ENCODE assay signal across 18 cellular contexts in genomic region chr12:49550853-49551252, GRCh38. TPM values are rescaled to one million over a fixed set of nuclear protein-coding genes. Genes with fewer than 3 reads are reported as not detected.
DNase-seq lines count a peak whose midpoint lies in the region; ATAC-seq, FAIRE-seq and TF ChIP-seq lines count a peak whose summit lies in the region.
"Had no signal": no experiment of that assay in that cellular context is flagged by ENCODE, and none has a peak within 500 bp of the region (broad histone marks: within the 10 kb centered on the region; RNA-seq: fewer than 3 reads in every experiment).

No MANE protein-coding gene starts in this region.

- H3K9ac ChIP-seq in HepG2 (ENCODE audit: insufficient read depth, low read depth, low read length): no peak overlapping the region
- H3K9ac ChIP-seq: KMS-11 had no signal

- 0% methylated on average over 4 of the region's 6 CpGs for WGBS in HepG2 (ENCODE audit: low lambda C conversion rate)

- in situ Hi-C loops in HepG2 (cut with HindIII; ENCODE audit: extremely low pct_ligation_motif_present, low pct_unique_long_range_greater_than_20kb): no loop called here

- H3K36me3 ChIP-seq in HepG2 (replicated peaks in 1 of 2; ENCODE audit: control insufficient read depth in 1 of 2, insufficient read depth in 2 of 2, low read length in 2 of 2): no peaks in the 10 kb centered on the region
- H3K36me3 ChIP-seq: Peyer's patch had no signal

- no peaks in the 10 kb centered on the region for H4K20me1 ChIP-seq in HepG2 (ENCODE audit: insufficient read depth, low read length)

- TF ChIP-seq RAD21 in HepG2 (CRISPR knock-in tag; IDR thresholded peaks at IDR 0.05): no peak

- peak in 1 of 2 experiments; percentile 21; a peak in 1 of 4 replicates for TF ChIP-seq EP300 in HepG2 (IDR thresholded peaks at IDR 0.05; ENCODE audit: low read depth in 2 of 2, low read length in 2 of 2)
- no peak for TF ChIP-seq EP300 in HepG2 (CRISPR knock-in tag; IDR thresholded peaks at IDR 0.05; ENCODE audit: borderline replicate concordance)

- H3K36me3 Mint-ChIP-seq in activated naive CD8-positive, alpha-beta T cell: no peaks in the 10 kb centered on the region
- H3K36me3 Mint-ChIP-seq in activated naive CD8-positive, alpha-beta T cell treated with anti-CD3 and anti-CD28 coated beads, Interleukin-2, amount 50 U/mL, for 24 hours (ENCODE audit: low read depth): no peaks in the 10 kb centered on the region
- no peaks in the 10 kb centered on the region for H3K36me3 Mint-ChIP-seq in T-helper 17 cell (ENCODE audit: low read depth)

- intact Hi-C loops in HepG2 (cut with micrococcal nuclease; ENCODE audit: unreplicated experiment): no loop called here

- H3K79me2 ChIP-seq in HepG2 (ENCODE audit: insufficient read depth, low read length): no peaks in the 10 kb centered on the region

- POLR2A ChIA-PET in HepG2 (lab: Yijun Ruan, JAX): interaction anchor here (0.9 to 2.0 kb wide), 7 partner anchors 10 to 184 kb away, joined by 3 to 11 read pairs (median 4); partner anchors contain the start of genes MCRS1 and SPATS2

- peak; percentile 29 to 33; a peak in 1 of 4 replicates for TF ChIP-seq POLR2A in HepG2 (IDR thresholded peaks at IDR 0.05; ENCODE audit: insufficient read depth in 1 of 2, low read depth in 2 of 2, low read length in 2 of 2)

- ATAC-seq in activated naive CD8-positive, alpha-beta T cell treated with anti-CD3 and anti-CD28 coated beads, Interleukin-2, amount 50 U/mL, for 24 hours: no peak
- ATAC-seq in HepG2 (peak; percentile 68), GM19351 (IDR thresholded peaks at IDR 0.05; ENCODE audit: unreplicated experiment) (no peak), T-helper 17 cell (no peak)
- ATAC-seq: GM12878 had no signal

- no peaks in the 10 kb centered on the region for H3K9me3 Mint-ChIP-seq in activated naive CD8-positive, alpha-beta T cell (ENCODE audit: low read depth)
- no peaks in the 10 kb centered on the region for H3K9me3 Mint-ChIP-seq in activated naive CD8-positive, alpha-beta T cell treated with anti-CD3 and anti-CD28 coated beads, Interleukin-2, amount 50 U/mL, for 24 hours

- peak; percentile 90 for FAIRE-seq in HepG2 (lab: Jason Lieb, UNC)
- FAIRE-seq: GM12878, GM18507 had no signal

- BruUV-seq in HepG2 (replicated peaks; lab: Mats Ljungman, UMichigan): no TSS peak

- H3K27ac ChIP-seq in HepG2 (ENCODE audit: extremely low read length, insufficient read depth, low read length) (peak overlapping the region; percentile 57), substantia nigra (ENCODE audit: low read depth, low read length, poor library complexity, severe bottlenecking) (peak overlapping the region; percentile 38)
- H3K27ac ChIP-seq: HL-60, KMS-11, Peyer's patch had no signal

- no peaks in the 10 kb centered on the region for H3K27me3 Mint-ChIP-seq in activated naive CD8-positive, alpha-beta T cell
- H3K27me3 Mint-ChIP-seq in activated naive CD8-positive, alpha-beta T cell treated with anti-CD3 and anti-CD28 coated beads, Interleukin-2, amount 50 U/mL, for 24 hours: peaks cover 19% of the 10 kb centered on the region
- peaks cover 13% of the 10 kb centered on the region for H3K27me3 Mint-ChIP-seq in T-helper 17 cell

- H3K27me3 ChIP-seq in HepG2 (ENCODE audit: control insufficient read depth in 1 of 2, insufficient read depth in 2 of 2, low read length in 2 of 2): 0 out of 5 replicates have a peak, but pooled peaks cover 0 to 1% of the 10 kb centered on the region in 2 experiments
- H3K27me3 ChIP-seq: Peyer's patch had no signal

- no peak for DNase-seq in activated naive CD8-positive, alpha-beta T cell treated with anti-CD3 and anti-CD28 coated beads, Interleukin-2, amount 50 U/mL, for 24 hours
- DNase-seq in NCI-H146 treated with DMSO at 0.1 percent for 48 hours (lab: John Stamatoyannopoulos, UW; ENCODE audit: unreplicated experiment) (peak; percentile 56), HepG2 (ENCODE audit: low spot score) (peak; percentile 67), substantia nigra (lab: John Stamatoyannopoulos, UW) (no peak), T-helper 17 cell (no peak)
- DNase-seq: Calu3, NCI-H1092, NCI-H187 treated with DMSO at 0.1 percent for 48 hours, NCI-H446 treated with DMSO at 0.1 percent for 48 hours, Peyer's patch, Right ventricle myocardium superior had no signal

- no peak overlapping the region for H2AFZ ChIP-seq in HepG2 (ENCODE audit: low read length)

- H3K4me1 Mint-ChIP-seq in activated naive CD8-positive, alpha-beta T cell (ENCODE audit: low read depth): peaks cover 16% of the 10 kb centered on the region
- peaks cover 22% of the 10 kb centered on the region for H3K4me1 Mint-ChIP-seq in activated naive CD8-positive, alpha-beta T cell treated with anti-CD3 and anti-CD28 coated beads, Interleukin-2, amount 50 U/mL, for 24 hours
- H3K4me1 Mint-ChIP-seq in T-helper 17 cell: peaks cover 19% of the 10 kb centered on the region

- H3K9me3 ChIP-seq in HepG2 (ENCODE audit: low read length) (no peaks in the 10 kb centered on the region), T-helper 17 cell (ENCODE audit: control insufficient read depth, low read length, poor library complexity, severe bottlenecking) (no peaks in the 10 kb centered on the region)
- H3K9me3 ChIP-seq: Peyer's patch had no signal

- CTCF ChIA-PET in HepG2 (lab: Yijun Ruan, JAX; ENCODE audit: low intra/inter-chr PET ratio, low total read pairs): no interaction called here

- H3K4me2 ChIP-seq in HepG2 (ENCODE audit: low read depth, low read length): peak overlapping the region; percentile 55
- H3K4me2 ChIP-seq: KMS-11 had no signal

- peak overlapping the region; percentile 14 for H3K4me3 Mint-ChIP-seq in activated naive CD8-positive, alpha-beta T cell
- no peak overlapping the region for H3K4me3 Mint-ChIP-seq in activated naive CD8-positive, alpha-beta T cell treated with anti-CD3 and anti-CD28 coated beads, Interleukin-2, amount 50 U/mL, for 24 hours
- H3K4me3 Mint-ChIP-seq in T-helper 17 cell: no peak overlapping the region

- TF ChIP-seq CTCF in HepG2 (CRISPR knock-in tag; IDR thresholded peaks at IDR 0.05): no peak

- H3K27ac Mint-ChIP-seq in activated naive CD8-positive, alpha-beta T cell: no peak overlapping the region
- no peak overlapping the region for H3K27ac Mint-ChIP-seq in activated naive CD8-positive, alpha-beta T cell treated with anti-CD3 and anti-CD28 coated beads, Interleukin-2, amount 50 U/mL, for 24 hours
- no peak overlapping the region for H3K27ac Mint-ChIP-seq in T-helper 17 cell

- H3K4me3 ChIP-seq in HepG2 (replicated peaks in 1 of 3; ENCODE audit: insufficient read depth in 1 of 3, low read depth in 2 of 3, low read length in 3 of 3): peak overlapping the region in 1 of 3 experiments; percentile 34; a peak in 2 of 6 replicates
- H3K4me3 ChIP-seq: GM12878, Peyer's patch had no signal

- H3K4me1 ChIP-seq in HepG2 (ENCODE audit: insufficient read depth, low read length): peaks cover 56% of the 10 kb centered on the region

RNA-seq across cellular contexts. Expression of gene KCNH3, which starts 12.0 kb away (rescaled TPM):
- 0.07 and 0.13 TPM in 2 replicates for total RNA-seq in HepG2 (2016; rRNA removed; fragmentation: Illumina TruSeq; extraction: Trizol)
- not detected in 2 replicates for total RNA-seq in HepG2 (2016; cell fraction: cytosol; rRNA removed; fragmentation: Illumina TruSeq; extraction: Trizol; ENCODE audit: low read depth)
- total RNA-seq in HepG2 (2016; cell fraction: insoluble cytoplasmic fraction; rRNA removed; fragmentation: Illumina TruSeq; extraction: Trizol): 0.06 and 0.09 TPM in 2 replicates
- total RNA-seq in HepG2 (2016; cell fraction: membrane; rRNA removed; fragmentation: Illumina TruSeq; extraction: Trizol): not detected in 2 replicates
- total RNA-seq in HepG2 (2016; cell fraction: nucleus; rRNA removed; fragmentation: Illumina TruSeq; extraction: Trizol): not detected in 2 replicates
- polyA plus RNA-seq in HepG2 (2011; rRNA removed): 0.01 and 0.03 TPM in 2 replicates
- 0.04 TPM in 1 of 2 replicates, not detected in the other for polyA plus RNA-seq in HepG2 (2011; cell fraction: cytosol; rRNA removed)
- 0.05 and 0.23 TPM in 2 replicates for polyA plus RNA-seq in HepG2 (2011; cell fraction: nucleus; rRNA removed)
- polyA plus RNA-seq in HepG2 (2012): 0.08 TPM in 1 of 2 replicates, not detected in the other
- polyA plus RNA-seq in HepG2 (2016; cell fraction: cytosol; fragmentation: Illumina TruSeq; extraction: Trizol; ENCODE audit: low read depth): not detected in 2 replicates
- not detected in 2 replicates for polyA plus RNA-seq in HepG2 (2016; cell fraction: insoluble cytoplasmic fraction; fragmentation: Illumina TruSeq; extraction: Trizol; ENCODE audit: low read depth)
- polyA plus RNA-seq in HepG2 (2016; cell fraction: membrane; fragmentation: Illumina TruSeq; extraction: Trizol; ENCODE audit: low read depth): 0.32 TPM in 1 of 2 replicates, not detected in the other
- polyA plus RNA-seq in HepG2 (2016; cell fraction: nucleus; fragmentation: Illumina TruSeq; extraction: Trizol; ENCODE audit: insufficient read depth, low read depth): 0.48 TPM in 1 of 2 replicates, not detected in the other
- polyA minus RNA-seq in HepG2 (2011; rRNA and poly(A)+ RNA removed; ENCODE audit: low replicate concordance): not detected in 2 replicates
- polyA minus RNA-seq in HepG2 (2011; cell fraction: cytosol; rRNA and poly(A)+ RNA removed): not detected in 2 replicates
- polyA minus RNA-seq in HepG2 (2011; cell fraction: nucleus; rRNA and poly(A)+ RNA removed): not detected in 2 replicates
- total RNA-seq in T-helper 17 cell: 1 to 10 TPM; 2.7 to 3.1 TPM
- total RNA-seq: MCF 10A had no signal

RNA-seq across cellular contexts. Expression of gene MCRS1, which starts 17.1 kb away (rescaled TPM):
- total RNA-seq in HepG2 (2016; rRNA removed; fragmentation: Illumina TruSeq; extraction: Trizol) (66.3 and 76.8 TPM in 2 replicates), T-helper 17 cell (10 to 100 TPM; 78.0 to 92.2 TPM)
- 32.9 and 37.0 TPM in 2 replicates for total RNA-seq in HepG2 (2016; cell fraction: cytosol; rRNA removed; fragmentation: Illumina TruSeq; extraction: Trizol; ENCODE audit: low read depth)
- total RNA-seq in HepG2 (2016; cell fraction: insoluble cytoplasmic fraction; rRNA removed; fragmentation: Illumina TruSeq; extraction: Trizol): 64.5 and 67.8 TPM in 2 replicates
- total RNA-seq in HepG2 (2016; cell fraction: membrane; rRNA removed; fragmentation: Illumina TruSeq; extraction: Trizol): 57.5 and 79.5 TPM in 2 replicates
- 53.8 and 61.6 TPM in 2 replicates for total RNA-seq in HepG2 (2016; cell fraction: nucleus; rRNA removed; fragmentation: Illumina TruSeq; extraction: Trizol)
- 51.0 and 51.1 TPM in 2 replicates for polyA plus RNA-seq in HepG2 (2011; rRNA removed)
- polyA plus RNA-seq in HepG2 (2011; cell fraction: cytosol; rRNA removed): 42.1 and 59.2 TPM in 2 replicates
- 183 and 211 TPM in 2 replicates for polyA plus RNA-seq in HepG2 (2011; cell fraction: nucleus; rRNA removed)
- polyA plus RNA-seq in HepG2 (2012): 23.8 and 25.1 TPM in 2 replicates
- polyA plus RNA-seq in HepG2 (2016; cell fraction: cytosol; fragmentation: Illumina TruSeq; extraction: Trizol; ENCODE audit: low read depth): 23.7 and 32.2 TPM in 2 replicates
- polyA plus RNA-seq in HepG2 (2016; cell fraction: insoluble cytoplasmic fraction; fragmentation: Illumina TruSeq; extraction: Trizol; ENCODE audit: low read depth): 64.6 and 74.5 TPM in 2 replicates
- polyA plus RNA-seq in HepG2 (2016; cell fraction: membrane; fragmentation: Illumina TruSeq; extraction: Trizol; ENCODE audit: low read depth): 48.0 and 61.2 TPM in 2 replicates
- 102 and 107 TPM in 2 replicates for polyA plus RNA-seq in HepG2 (2016; cell fraction: nucleus; fragmentation: Illumina TruSeq; extraction: Trizol; ENCODE audit: insufficient read depth, low read depth)
- polyA minus RNA-seq in HepG2 (2011; rRNA and poly(A)+ RNA removed; ENCODE audit: low replicate concordance): 111 and 194 TPM in 2 replicates
- 18.1 and 20.3 TPM in 2 replicates for polyA minus RNA-seq in HepG2 (2011; cell fraction: cytosol; rRNA and poly(A)+ RNA removed)
- 29.8 and 41.8 TPM in 2 replicates for polyA minus RNA-seq in HepG2 (2011; cell fraction: nucleus; rRNA and poly(A)+ RNA removed)

RNA-seq across cellular contexts. Expression of gene FAM186B, which starts 54.6 kb away (rescaled TPM):
- total RNA-seq in HepG2 (2016; rRNA removed; fragmentation: Illumina TruSeq; extraction: Trizol): 0.17 and 0.20 TPM in 2 replicates
- total RNA-seq in HepG2 (2016; cell fraction: cytosol; rRNA removed; fragmentation: Illumina TruSeq; extraction: Trizol; ENCODE audit: low read depth): not detected in 2 replicates
- total RNA-seq in HepG2 (2016; cell fraction: insoluble cytoplasmic fraction; rRNA removed; fragmentation: Illumina TruSeq; extraction: Trizol): 0.21 and 0.30 TPM in 2 replicates
- 0.14 and 0.15 TPM in 2 replicates for total RNA-seq in HepG2 (2016; cell fraction: membrane; rRNA removed; fragmentation: Illumina TruSeq; extraction: Trizol)
- total RNA-seq in HepG2 (2016; cell fraction: nucleus; rRNA removed; fragmentation: Illumina TruSeq; extraction: Trizol): 0.16 TPM in 1 of 2 replicates, not detected in the other
- polyA plus RNA-seq in HepG2 (2011; rRNA removed): 0.05 and 0.07 TPM in 2 replicates
- polyA plus RNA-seq in HepG2 (2011; cell fraction: cytosol; rRNA removed): 0.03 and 0.12 TPM in 2 replicates
- 0.07 and 0.08 TPM in 2 replicates for polyA plus RNA-seq in HepG2 (2011; cell fraction: nucleus; rRNA removed)
- polyA plus RNA-seq in HepG2 (2012): 0.19 and 0.44 TPM in 2 replicates
- polyA plus RNA-seq in HepG2 (2016; cell fraction: cytosol; fragmentation: Illumina TruSeq; extraction: Trizol; ENCODE audit: low read depth): not detected in 2 replicates
- 0.20 and 0.25 TPM in 2 replicates for polyA plus RNA-seq in HepG2 (2016; cell fraction: insoluble cytoplasmic fraction; fragmentation: Illumina TruSeq; extraction: Trizol; ENCODE audit: low read depth)
- 0.14 and 0.23 TPM in 2 replicates for polyA plus RNA-seq in HepG2 (2016; cell fraction: membrane; fragmentation: Illumina TruSeq; extraction: Trizol; ENCODE audit: low read depth)
- not detected in 2 replicates for polyA plus RNA-seq in HepG2 (2016; cell fraction: nucleus; fragmentation: Illumina TruSeq; extraction: Trizol; ENCODE audit: insufficient read depth, low read depth)
- 0.22 TPM in 1 of 2 replicates, not detected in the other for polyA minus RNA-seq in HepG2 (2011; rRNA and poly(A)+ RNA removed; ENCODE audit: low replicate concordance)
- polyA minus RNA-seq in HepG2 (2011; cell fraction: cytosol; rRNA and poly(A)+ RNA removed): not detected in 2 replicates
- polyA minus RNA-seq in HepG2 (2011; cell fraction: nucleus; rRNA and poly(A)+ RNA removed): 0.25 TPM in 1 of 2 replicates, not detected in the other
- total RNA-seq in T-helper 17 cell: under 1 TPM; 0.37 to 0.39 TPM

Comparison
In these comparisons a context has a peak if more than half of its experiments do, and no peak if none do; other contexts are left out.
1. DNase-seq: peak in NCI-H146 treated with DMSO at 0.1 percent for 48 hours (single experiment) and HepG2 (single experiment); none in activated naive CD8-positive, alpha-beta T cell treated with anti-CD3 and anti-CD28 coated beads, Interleukin-2, amount 50 U/mL, for 24 hours (single experiment), substantia nigra (0 of 49) and T-helper 17 cell (0 of 3).